1 cellular context compared by ENCODE assay signal in the genomic region with DNA sequence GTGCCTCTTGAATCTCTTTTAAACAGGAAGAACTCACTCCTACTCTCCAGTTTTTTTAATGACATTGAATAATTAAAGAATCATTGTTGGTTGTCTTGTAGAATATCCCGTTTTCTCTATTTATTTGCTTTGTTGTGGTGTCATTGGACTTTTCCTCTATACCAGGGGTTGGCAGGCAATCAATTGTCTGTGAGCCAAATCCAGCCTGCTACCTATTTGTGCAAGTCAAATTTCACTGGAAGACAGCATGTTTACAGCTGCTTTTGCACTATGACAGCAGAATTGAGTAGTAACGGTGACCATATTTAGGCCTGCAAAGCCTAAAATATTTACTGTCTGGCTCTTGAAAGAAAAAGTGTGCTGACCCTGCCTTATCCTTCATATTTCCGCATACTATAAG.
TF ChIP-seq lines count a peak whose summit lies in the region.

No MANE protein-coding gene starts in this region.

TF ChIP-seq in H1, 55 proteins besides CTCF, POLR2A, EP300 and RAD21 (continued from another document):
- TF ChIP-seq KDM1A (IDR thresholded peaks at IDR 0.05; ENCODE audit: borderline replicate concordance, low read length): no peak
- TF ChIP-seq ZNF274 (IDR thresholded peaks at IDR 0.05; ENCODE audit: borderline replicate concordance, extremely low read depth, low read length): no peak
- no peak for TF ChIP-seq CHD2 (IDR thresholded peaks at IDR 0.05; ENCODE audit: low read length)
- TF ChIP-seq CBX5 (IDR thresholded peaks at IDR 0.05; ENCODE audit: low read depth, low read length): no peak
- TF ChIP-seq GTF2F1 (IDR thresholded peaks at IDR 0.05; ENCODE audit: borderline replicate concordance, low read depth, low read length): no peak
- TF ChIP-seq SUZ12 (IDR thresholded peaks at IDR 0.05; ENCODE audit: low read length): no peak
- no peak for TF ChIP-seq TAF1 (IDR thresholded peaks at IDR 0.05; ENCODE audit: low read depth, low read length)
- no peak for TF ChIP-seq CREB1 (IDR thresholded peaks at IDR 0.05)
- no peak for TF ChIP-seq SP1 (IDR thresholded peaks at IDR 0.05; ENCODE audit: low read depth, low read length)
- no peak for TF ChIP-seq JUN (IDR thresholded peaks at IDR 0.05; ENCODE audit: low read depth, low read length)
- no peak for TF ChIP-seq YY1 (IDR thresholded peaks at IDR 0.05; ENCODE audit: low read depth, low read length)
